ENCODE assay signal across 3 cellular contexts in the genomic region with DNA sequence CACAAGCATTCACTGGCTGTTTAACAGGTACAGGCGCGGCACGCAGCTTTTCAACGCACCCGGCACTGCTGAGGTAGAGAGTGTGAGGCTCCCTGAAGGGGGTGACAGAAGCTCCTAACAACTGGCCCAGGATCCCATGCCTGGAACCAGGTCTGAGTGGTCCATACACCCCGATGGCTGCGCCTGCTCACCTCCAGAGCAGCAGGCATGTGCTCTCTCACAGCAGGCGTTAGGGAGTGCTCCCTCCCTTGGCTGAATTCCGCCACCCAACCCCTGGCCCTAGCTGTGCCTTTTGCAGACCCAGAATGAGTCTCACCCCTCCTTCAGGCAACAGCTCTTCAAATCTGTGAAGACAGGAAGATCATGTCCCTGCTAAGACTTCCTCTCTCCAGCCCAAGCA.
TF ChIP-seq lines count a peak whose summit lies in the region.

No MANE protein-coding gene starts in this region.

TF ChIP-seq in GM23338, 12 proteins besides CTCF, POLR2A, EP300 and RAD21 (continues in another document):
- TF ChIP-seq POLR2AphosphoS5 (IDR thresholded peaks at IDR 0.05; ENCODE audit: low read depth) (no peak), NANOG (IDR thresholded peaks at IDR 0.05; ENCODE audit: borderline replicate concordance) (no peak), ZNF331 (CRISPR knock-in tag; IDR thresholded peaks at IDR 0.05; ENCODE audit: low read depth) (no peak), CREB1 (CRISPR knock-in tag; IDR thresholded peaks at IDR 0.05; ENCODE audit: low read depth) (no peak), EZH2phosphoT487 (IDR thresholded peaks at IDR 0.05; ENCODE audit: unreplicated experiment) (no peak), STAT1 (IDR thresholded peaks at IDR 0.05; ENCODE audit: unreplicated experiment) (no peak), EZH2 (IDR thresholded peaks at IDR 0.05; ENCODE audit: low read depth, unreplicated experiment) (no peak), JUNB (IDR thresholded peaks at IDR 0.05; ENCODE audit: unreplicated experiment) (no peak), ZNF114 (CRISPR knock-in tag; IDR thresholded peaks at IDR 0.05) (no peak)
- TF ChIP-seq, protein P1, sequence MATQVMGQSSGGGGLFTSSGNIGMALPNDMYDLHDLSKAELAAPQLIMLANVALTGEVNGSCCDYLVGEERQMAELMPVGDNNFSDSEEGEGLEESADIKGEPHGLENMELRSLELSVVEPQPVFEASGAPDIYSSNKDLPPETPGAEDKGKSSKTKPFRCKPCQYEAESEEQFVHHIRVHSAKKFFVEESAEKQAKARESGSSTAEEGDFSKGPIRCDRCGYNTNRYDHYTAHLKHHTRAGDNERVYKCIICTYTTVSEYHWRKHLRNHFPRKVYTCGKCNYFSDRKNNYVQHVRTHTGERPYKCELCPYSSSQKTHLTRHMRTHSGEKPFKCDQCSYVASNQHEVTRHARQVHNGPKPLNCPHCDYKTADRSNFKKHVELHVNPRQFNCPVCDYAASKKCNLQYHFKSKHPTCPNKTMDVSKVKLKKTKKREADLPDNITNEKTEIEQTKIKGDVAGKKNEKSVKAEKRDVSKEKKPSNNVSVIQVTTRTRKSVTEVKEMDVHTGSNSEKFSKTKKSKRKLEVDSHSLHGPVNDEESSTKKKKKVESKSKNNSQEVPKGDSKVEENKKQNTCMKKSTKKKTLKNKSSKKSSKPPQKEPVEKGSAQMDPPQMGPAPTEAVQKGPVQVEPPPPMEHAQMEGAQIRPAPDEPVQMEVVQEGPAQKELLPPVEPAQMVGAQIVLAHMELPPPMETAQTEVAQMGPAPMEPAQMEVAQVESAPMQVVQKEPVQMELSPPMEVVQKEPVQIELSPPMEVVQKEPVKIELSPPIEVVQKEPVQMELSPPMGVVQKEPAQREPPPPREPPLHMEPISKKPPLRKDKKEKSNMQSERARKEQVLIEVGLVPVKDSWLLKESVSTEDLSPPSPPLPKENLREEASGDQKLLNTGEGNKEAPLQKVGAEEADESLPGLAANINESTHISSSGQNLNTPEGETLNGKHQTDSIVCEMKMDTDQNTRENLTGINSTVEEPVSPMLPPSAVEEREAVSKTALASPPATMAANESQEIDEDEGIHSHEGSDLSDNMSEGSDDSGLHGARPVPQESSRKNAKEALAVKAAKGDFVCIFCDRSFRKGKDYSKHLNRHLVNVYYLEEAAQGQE (IDR thresholded peaks at IDR 0.05; ENCODE audit: unreplicated experiment) = no peak
- TF ChIP-seq, protein P2, sequence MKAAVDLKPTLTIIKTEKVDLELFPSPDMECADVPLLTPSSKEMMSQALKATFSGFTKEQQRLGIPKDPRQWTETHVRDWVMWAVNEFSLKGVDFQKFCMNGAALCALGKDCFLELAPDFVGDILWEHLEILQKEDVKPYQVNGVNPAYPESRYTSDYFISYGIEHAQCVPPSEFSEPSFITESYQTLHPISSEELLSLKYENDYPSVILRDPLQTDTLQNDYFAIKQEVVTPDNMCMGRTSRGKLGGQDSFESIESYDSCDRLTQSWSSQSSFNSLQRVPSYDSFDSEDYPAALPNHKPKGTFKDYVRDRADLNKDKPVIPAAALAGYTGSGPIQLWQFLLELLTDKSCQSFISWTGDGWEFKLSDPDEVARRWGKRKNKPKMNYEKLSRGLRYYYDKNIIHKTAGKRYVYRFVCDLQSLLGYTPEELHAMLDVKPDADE (IDR thresholded peaks at IDR 0.05) = no peak

TF ChIP-seq in HEK293, 187 proteins besides CTCF, POLR2A, EP300 and RAD21:
- TF ChIP-seq HOXC10 (CRISPR knock-in tag; IDR thresholded peaks at IDR 0.05) = no peak
- TF ChIP-seq KLF7 (tag by site-specific recombination; IDR thresholded peaks at IDR 0.05; ENCODE audit: borderline replicate concordance) = no peak
- no peak for TF ChIP-seq ZNF664 (tag by site-specific recombination; IDR thresholded peaks at IDR 0.05)
- TF ChIP-seq WT1 (tag by site-specific recombination; IDR thresholded peaks at IDR 0.05) = peak; percentile 12; the same call in 1 of the 2 replicates

TF ChIP-seq in H1, 55 proteins besides CTCF, POLR2A, EP300 and RAD21:
- TF ChIP-seq, protein P3, sequence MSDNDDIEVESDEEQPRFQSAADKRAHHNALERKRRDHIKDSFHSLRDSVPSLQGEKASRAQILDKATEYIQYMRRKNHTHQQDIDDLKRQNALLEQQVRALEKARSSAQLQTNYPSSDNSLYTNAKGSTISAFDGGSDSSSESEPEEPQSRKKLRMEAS (IDR thresholded peaks at IDR 0.05) = peak; percentile 34; the same call in 1 of the 2 replicates
- no peak for TF ChIP-seq KDM5A (IDR thresholded peaks at IDR 0.05; ENCODE audit: low read length)
TF ChIP-seq in H1: peak in this region for 1.
